In genomic region chr16:13999071-13999894, GRCh38 we compare ENCODE assay signal across 22 cellular contexts.
DNase-seq lines count a peak whose midpoint lies in the region; ATAC-seq and TF ChIP-seq lines count a peak whose summit lies in the region.
"Had no signal": no experiment of that assay in that cellular context is flagged by ENCODE, and none has a peak within 500 bp of the region (broad histone marks: within the 10 kb centered on the region; RNA-seq: fewer than 3 reads in every experiment).

No MANE protein-coding gene starts in this region.

- TF ChIP-seq POLR2A in gastrocnemius medialis (IDR thresholded peaks at IDR 0.05), result no peak

- H3K27me3 Mint-ChIP-seq in endothelial cell (ENCODE audit: unreplicated experiment), result peaks cover 5% of the 10 kb centered on the region

- intact Hi-C loops in gastrocnemius medialis (cut with DNase I; ENCODE audit: low total_unique reads), result no loop called here

- H3K4me1 ChIP-seq in gastrocnemius medialis, result peaks cover 48 to 52% of the 10 kb centered on the region in 2 donors
- H3K4me1 ChIP-seq: uterus had no signal

- H3K36me3 ChIP-seq in gastrocnemius medialis (no peaks in the 10 kb centered on the region), WERI-Rb-1 (no peaks in the 10 kb centered on the region)
- H3K36me3 ChIP-seq: ascending aorta, left lung, neutrophil, uterus had no signal

- H3K27ac Mint-ChIP-seq in endothelial cell (ENCODE audit: unreplicated experiment), result peak overlapping the region; percentile 55
- H3K27ac Mint-ChIP-seq: activated CD8-positive, alpha-beta T cell treated with anti-CD3 and anti-CD28 coated beads, Interleukin-2, amount 10 ng/mL, durations not matched to agents 7 days and 5 days; endodermal cell; HFFc6; T-helper 2 cell treated with Interferon-gamma antibody and Interleukin-4, amounts not matched to agents 5 μg/mL and 100 μg/mL, for 36 hours had no signal

- no peak overlapping the region for H3K4me3 Mint-ChIP-seq in endothelial cell (ENCODE audit: unreplicated experiment)
- H3K4me3 Mint-ChIP-seq: activated CD8-positive, alpha-beta T cell treated with anti-CD3 and anti-CD28 coated beads, Interleukin-2, amount 10 ng/mL, durations not matched to agents 7 days and 5 days; activated T-cell treated with anti-CD3 and anti-CD28 coated beads, Interleukin-2, amount 50 U/mL, for 4 hours; endodermal cell; HFFc6; T-helper 2 cell treated with Interferon-gamma antibody and Interleukin-4, amounts not matched to agents 5 μg/mL and 100 μg/mL, for 36 hours had no signal

- no peaks in the 10 kb centered on the region for H3K9me3 Mint-ChIP-seq in endothelial cell (ENCODE audit: unreplicated experiment)
- H3K9me3 Mint-ChIP-seq: activated T-cell treated with anti-CD3 and anti-CD28 coated beads, Interleukin-2, amount 50 U/mL, for 4 hours; endodermal cell; HFFc6; T-helper 2 cell treated with Interferon-gamma antibody and Interleukin-4, amounts not matched to agents 5 μg/mL and 100 μg/mL, for 36 hours had no signal

- ATAC-seq in gastrocnemius medialis, result no peak
- ATAC-seq: activated CD8-positive, alpha-beta T cell treated with anti-CD3 and anti-CD28 coated beads, Interleukin-2, amount 10 ng/mL, durations not matched to agents 7 days and 5 days; activated T-cell treated with anti-CD3 and anti-CD28 coated beads, Interleukin-2, amount 50 U/mL, for 4 hours; left lung had no signal

- H3K27ac ChIP-seq in gastrocnemius medialis (peak overlapping the region; percentile 19 to 83 (median 60)), WERI-Rb-1 (no peak overlapping the region)
- H3K27ac ChIP-seq: 22Rv1, left lung, neutrophil, PC-9, uterus had no signal

- H3K27me3 ChIP-seq in gastrocnemius medialis (no peaks in the 10 kb centered on the region), WERI-Rb-1 (ENCODE audit: insufficient read depth, low read depth, severe bottlenecking) (peaks cover 3% of the 10 kb centered on the region)
- H3K27me3 ChIP-seq: ascending aorta, left lung, uterus had no signal

- TF ChIP-seq CTCF in endothelial cell (IDR thresholded peaks at IDR 0.05; ENCODE audit: unreplicated experiment), result no peak
- no peak for TF ChIP-seq CTCF in gastrocnemius medialis (IDR thresholded peaks at IDR 0.05 in 4 of 5, conservative IDR thresholded peaks at IDR 0.05 in 1 of 5)
- TF ChIP-seq CTCF in WERI-Rb-1 (IDR thresholded peaks at IDR 0.05; ENCODE audit: low read depth, low read length), result no peak

- H3K4me1 Mint-ChIP-seq in endothelial cell (ENCODE audit: unreplicated experiment), result peaks cover 40% of the 10 kb centered on the region

- DNase-seq in DMS53 (lab: John Stamatoyannopoulos, UW) (peak; percentile 31), DMS53 treated with DMSO at 0.1 percent for 48 hours (lab: John Stamatoyannopoulos, UW; ENCODE audit: unreplicated experiment) (no peak), OCI-M1 (lab: John Stamatoyannopoulos, UW) (peak; percentile 53), endothelial cell (ENCODE audit: low spot score) (no peak), gastrocnemius medialis (no peak), WERI-Rb-1 (no peak), NCI-H146 treated with DMSO at 0.1 percent for 48 hours (lab: John Stamatoyannopoulos, UW; ENCODE audit: unreplicated experiment) (no peak), NCI-H2107 (lab: John Stamatoyannopoulos, UW) (no peak)
- DNase-seq: activated CD8-positive, alpha-beta T cell treated with anti-CD3 and anti-CD28 coated beads, Interleukin-2, amount 10 ng/mL, durations not matched to agents 7 days and 5 days; activated naive CD4-positive, alpha-beta T cell treated with anti-CD3 and anti-CD28 coated beads, Interleukin-2, amount 50 U/mL, for 16 hours; activated T-cell treated with anti-CD3 and anti-CD28 coated beads, Interleukin-2, amount 50 U/mL, for 4 hours; endodermal cell; HFFc6; KG1; left lung; NCI-H1694 treated with DMSO at 0.1 percent for 48 hours; PC-9; uterus had no signal

- H3K36me3 Mint-ChIP-seq in endothelial cell (ENCODE audit: low read depth, unreplicated experiment), result no peaks in the 10 kb centered on the region

- H3K4me3 ChIP-seq in gastrocnemius medialis (no peak overlapping the region), WERI-Rb-1 (ENCODE audit: low read depth, low read length) (no peak overlapping the region)
- H3K4me3 ChIP-seq: ascending aorta, left lung, PC-9, uterus had no signal

- no peaks in the 10 kb centered on the region for H3K9me3 ChIP-seq in gastrocnemius medialis
- no peaks in the 10 kb centered on the region for H3K9me3 ChIP-seq in WERI-Rb-1 (ENCODE audit: severe bottlenecking)
- H3K9me3 ChIP-seq: ascending aorta, left lung, neutrophil, uterus had no signal

- in situ Hi-C loops in gastrocnemius medialis (cut with MboI; ENCODE audit: low sequenced_read_pairs in 4 of 4), result no loop called here

Comparison
In these comparisons a context has a peak if more than half of its experiments do, and no peak if none do; other contexts are left out.
1. DNase-seq: peak in DMS53 (single experiment) and OCI-M1 (single experiment); none in DMS53 treated with DMSO at 0.1 percent for 48 hours (single experiment), endothelial cell (single experiment), gastrocnemius medialis (0 of 2), WERI-Rb-1 (single experiment), NCI-H146 treated with DMSO at 0.1 percent for 48 hours (single experiment) and NCI-H2107 (single experiment).